21 cellular contexts compared by ENCODE assay signal in the genomic region with DNA sequence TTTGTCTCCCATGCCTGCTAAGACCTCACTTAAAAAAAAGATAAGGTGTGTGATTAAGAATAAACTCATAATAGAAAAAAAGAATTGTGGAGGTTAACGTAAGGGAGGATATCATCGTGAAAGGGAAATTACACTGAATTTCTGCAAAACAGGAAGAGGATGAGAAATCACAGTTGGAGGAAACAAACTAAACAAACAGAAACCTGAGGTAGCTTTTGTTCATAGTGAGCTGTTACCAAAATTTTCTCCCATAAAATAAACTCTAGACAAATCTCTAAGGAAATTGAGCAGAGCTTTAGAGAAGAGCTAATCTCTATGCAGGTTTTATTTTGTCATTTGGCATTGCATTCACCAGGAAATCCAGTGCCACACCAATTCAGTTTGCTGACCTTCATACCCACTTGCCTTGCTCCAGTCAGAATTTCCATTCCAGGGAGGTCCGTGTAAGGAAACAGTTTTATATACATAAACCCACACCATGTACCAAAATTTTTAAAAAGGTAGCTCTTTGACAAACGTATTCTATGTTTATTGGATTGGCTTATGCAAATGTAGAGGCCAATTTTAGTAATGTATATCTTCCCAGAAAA.
DNase-seq lines count a peak whose midpoint lies in the region; ATAC-seq, FAIRE-seq and TF ChIP-seq lines count a peak whose summit lies in the region.
"Had no signal": no experiment of that assay in that cellular context is flagged by ENCODE, and none has a peak within 500 bp of the region (broad histone marks: within the 10 kb centered on the region; RNA-seq: fewer than 3 reads in every experiment).

No MANE protein-coding gene starts in this region.

- ATAC-seq in naive B cell (ENCODE audit: low read depth in 2 of 2) (no peak), gastrocnemius medialis (no peak)
- ATAC-seq: CD8-positive, alpha-beta T cell; GM23338 had no signal

- H3K27me3 Mint-ChIP-seq in IgD-negative memory B cell (no peaks in the 10 kb centered on the region), naive B cell (no peaks in the 10 kb centered on the region)

- no peak overlapping the region for H2BK5ac ChIP-seq in H1 (ENCODE audit: low read depth, low read length)

- H3K4me1 Mint-ChIP-seq in IgD-negative memory B cell (peaks cover 20 to 48% (median 38%) of the 10 kb centered on the region in 3 donors), naive B cell (peaks cover 26 to 54% (median 53%) of the 10 kb centered on the region in 3 donors)

- FAIRE-seq in H1 (lab: Jason Lieb, UNC): no peak
- FAIRE-seq: D721Med, G401.6, GM18507 had no signal

- POLR2A ChIA-PET in H1 (lab: Charles Lee; ENCODE audit: partially characterized antibody): no interaction called here

- H4K20me1 ChIP-seq in DOHH2 (ENCODE audit: control insufficient read depth, insufficient read depth, low read depth, low read length) (no peaks in the 10 kb centered on the region), H1 (replicated peaks in 1 of 2; ENCODE audit: control insufficient read depth in 1 of 2, insufficient read depth in 2 of 2, low read length in 2 of 2) (no peaks in the 10 kb centered on the region)
- H4K20me1 ChIP-seq: BLaER1 had no signal

- H3K27me3 ChIP-seq in DOHH2 (ENCODE audit: control insufficient read depth, low read length) (no peaks in the 10 kb centered on the region), H1 (replicated peaks in 1 of 4; ENCODE audit: control insufficient read depth in 3 of 4, extremely low read depth in 1 of 4, insufficient read depth in 3 of 4, low read length in 3 of 4) (no peaks in the 10 kb centered on the region), gastrocnemius medialis (no peaks in the 10 kb centered on the region)
- H3K27me3 ChIP-seq: BLaER1, SJCRH30 had no signal

- H3F3A ChIP-seq in DOHH2 (ENCODE audit: control insufficient read depth, insufficient read depth): no peaks in the 10 kb centered on the region

- H2BK15ac ChIP-seq in H1 (ENCODE audit: low read length): no peak overlapping the region

- H2BK120ac ChIP-seq in H1 (replicated peaks; ENCODE audit: low read depth, low read length): no peak overlapping the region

- no peak overlapping the region for H3K23ac ChIP-seq in H1 (ENCODE audit: insufficient read length)

- no peak for TF ChIP-seq RAD21 in H1 (IDR thresholded peaks at IDR 0.05 in 1 of 2, conservative IDR thresholded peaks at IDR 0.05 in 1 of 2; ENCODE audit: low read depth in 2 of 2, low read length in 2 of 2)

- H3K4me3 Mint-ChIP-seq in IgD-negative memory B cell: peak overlapping the region; percentile 24 to 73 (median 36)
- peak overlapping the region in 7 of 8 donors; percentile 31 to 74 (median 50) for H3K4me3 Mint-ChIP-seq in naive B cell
- H3K4me3 Mint-ChIP-seq: CD8-positive, alpha-beta T cell; GM23338 had no signal

- no peak overlapping the region for H2BK12ac ChIP-seq in H1 (ENCODE audit: low read depth, low read length)

- no peak overlapping the region for H2AK5ac ChIP-seq in H1 (ENCODE audit: low read depth, low read length)

- CTCF ChIA-PET in H1 (lab: Charles Lee; ENCODE audit: partially characterized antibody): interaction anchor here (1.2 kb wide), 3 partner anchors 10 to 53 kb away, joined by 3 read pairs; no protein-coding TSS in a partner anchor

- TF ChIP-seq CTCF in DOHH2 (IDR thresholded peaks at IDR 0.05; ENCODE audit: low read depth, low read length, poor library complexity, severe bottlenecking) (no peak), H1 (IDR thresholded peaks at IDR 0.05; ENCODE audit: control extremely low read depth in 1 of 3, insufficient read depth in 1 of 3, low read depth in 1 of 3, low read length in 3 of 3) (no peak), gastrocnemius medialis (IDR thresholded peaks at IDR 0.05 in 4 of 5, conservative IDR thresholded peaks at IDR 0.05 in 1 of 5) (no peak)

- H3K4ac ChIP-seq in H1 (replicated peaks; ENCODE audit: insufficient read length, low read depth, low read length): no peak overlapping the region

- peaks cover 4% of the 10 kb centered on the region; the same call in 1 of the 2 replicates for H3K9me3 ChIP-seq in DOHH2 (ENCODE audit: control insufficient read depth, insufficient read depth, low read length)
- no peaks in the 10 kb centered on the region for H3K9me3 ChIP-seq in H1 (ENCODE audit: insufficient read depth in 2 of 2, low read depth in 1 of 2, low read length in 1 of 2)
- no peaks in the 10 kb centered on the region for H3K9me3 ChIP-seq in gastrocnemius medialis
- H3K9me3 ChIP-seq: BLaER1, SJCRH30 had no signal

- intact Hi-C loops in gastrocnemius medialis (cut with DNase I; ENCODE audit: low total_unique reads): no loop called here

- H3K9me3 Mint-ChIP-seq in IgD-negative memory B cell: peaks cover 2 to 14% (median 2%) of the 10 kb centered on the region in 3 donors
- H3K9me3 Mint-ChIP-seq in naive B cell: peaks cover 16 to 45% (median 31%) of the 10 kb centered on the region in 7 donors
- H3K9me3 Mint-ChIP-seq: CD8-positive, alpha-beta T cell; GM23338 had no signal

- H2AFZ ChIP-seq in H1 (ENCODE audit: low read length): 0 out of 2 replicates have a peak overlapping the region, but pooled peaks have one; percentile 40
- H2AFZ ChIP-seq: GM23338 had no signal

- no peak overlapping the region for H4K5ac ChIP-seq in H1 (ENCODE audit: insufficient read length, low read depth, low read length)

- H4K8ac ChIP-seq in H1 (ENCODE audit: extremely low read depth, insufficient read depth, low read length): no peak overlapping the region

- TF ChIP-seq EP300 in H1 (IDR thresholded peaks at IDR 0.05; ENCODE audit: borderline replicate concordance in 1 of 2, low read depth in 2 of 2, low read length in 2 of 2): no peak

- no peaks in the 10 kb centered on the region for H3K36me3 ChIP-seq in DOHH2 (ENCODE audit: control insufficient read depth, low read length)
- no peaks in the 10 kb centered on the region for H3K36me3 ChIP-seq in H1 (ENCODE audit: control insufficient read depth in 2 of 4, insufficient read depth in 4 of 4, low read length in 3 of 4)
- peaks cover 0 to 25% of the 10 kb centered on the region in 2 donors for H3K36me3 ChIP-seq in gastrocnemius medialis
- H3K36me3 ChIP-seq: BLaER1, SJCRH30 had no signal

- H3K36me3 Mint-ChIP-seq in IgD-negative memory B cell: peaks cover 3% of the 10 kb centered on the region
- H3K36me3 Mint-ChIP-seq in naive B cell: peaks cover 25 to 40% of the 10 kb centered on the region in 2 donors

- in situ Hi-C loops in gastrocnemius medialis (cut with MboI; ENCODE audit: low sequenced_read_pairs in 4 of 4): no loop called here

- H4K91ac ChIP-seq in H1 (replicated peaks; ENCODE audit: insufficient read length, low read length): no peak overlapping the region

- no peak overlapping the region for H3K27ac ChIP-seq in DOHH2 (ENCODE audit: low read depth, low read length)
- no peak overlapping the region for H3K27ac ChIP-seq in H1 (ENCODE audit: low read depth, low read length)
- H3K27ac ChIP-seq in gastrocnemius medialis: no peak overlapping the region
- H3K27ac ChIP-seq: BLaER1, PC-9, SJCRH30 had no signal

- H3K4me3 ChIP-seq in DOHH2 (ENCODE audit: low read length) (0 out of 2 replicates have a peak overlapping the region, but pooled peaks have one; percentile 17), H1 (ENCODE audit: extremely low read depth in 1 of 4, insufficient read depth in 2 of 4, low read depth in 3 of 4, low read length in 4 of 4) (no peak overlapping the region), gastrocnemius medialis (no peak overlapping the region)
- H3K4me3 ChIP-seq: BLaER1, GM23338, PC-9, SJCRH30 had no signal

- no peak overlapping the region for H3K14ac ChIP-seq in H1 (ENCODE audit: insufficient read length)

- H3K4me1 ChIP-seq in DOHH2 (ENCODE audit: control insufficient read depth, low read length): peaks cover 40% of the 10 kb centered on the region
- peaks cover 0 to 4% (median 2%) of the 10 kb centered on the region in 4 experiments; a peak in 1 of 7 replicates for H3K4me1 ChIP-seq in H1 (replicated peaks in 1 of 4; ENCODE audit: control insufficient read depth in 3 of 4, insufficient read depth in 4 of 4, low read length in 3 of 4)
- H3K4me1 ChIP-seq in gastrocnemius medialis: peaks cover 4 to 5% of the 10 kb centered on the region in 2 donors

- H3K4me2 ChIP-seq in DOHH2 (ENCODE audit: low read length) (peak overlapping the region; percentile 36), H1 (ENCODE audit: insufficient read depth in 1 of 2, low read depth in 2 of 2, low read length in 2 of 2) (no peak overlapping the region)
- H3K4me2 ChIP-seq: BLaER1, GM23338, PC-9 had no signal

- no peak overlapping the region for H3K56ac ChIP-seq in H1 (replicated peaks; ENCODE audit: insufficient read length, low read depth, low read length)

- no peaks in the 10 kb centered on the region for H3K23me2 ChIP-seq in H1 (ENCODE audit: low read depth, low read length)

- H3K18ac ChIP-seq in H1 (ENCODE audit: extremely low read depth, low read length): no peak overlapping the region

- H3K27ac Mint-ChIP-seq in IgD-negative memory B cell: peak overlapping the region in 1 of 3 donors; percentile 17
- peak overlapping the region in 4 of 6 donors; percentile 63 to 87 (median 76) for H3K27ac Mint-ChIP-seq in naive B cell
- H3K27ac Mint-ChIP-seq: CD8-positive, alpha-beta T cell; GM23338 had no signal

- 89 to 100% methylated on average over 1 to 4 of the region's 4 CpGs for WGBS in H1 (ENCODE audit: extremely low coverage in 1 of 2, insufficient coverage in 1 of 2, insufficient read length in 1 of 2, insufficient replicate concordance in 2 of 2, low coverage in 1 of 2, low lambda C conversion rate in 2 of 2, missing lambda C conversion rate in 1 of 2), 2 experiments

- DNase-seq in H1 (ENCODE audit: low read depth in 1 of 2, low spot score in 2 of 2) (no peak), naive B cell (no peak), gastrocnemius medialis (no peak), NCI-H2029 (lab: John Stamatoyannopoulos, UW) (no peak), AG20443 (ENCODE audit: low spot score) (no peak)
- no peak for DNase-seq in central memory CD4-positive, alpha-beta T cell
- DNase-seq: CD8-positive, alpha-beta T cell; DMS79 treated with DMSO at 0.1 percent for 48 hours; KG1; NCI-H1417 treated with DMSO at 0.1 percent for 48 hours; NCI-H345; NCI-H526 treated with DMSO at 0.1 percent for 48 hours; PC-9; SJCRH30 had no signal

- H3K79me2 ChIP-seq in DOHH2 (ENCODE audit: control insufficient read depth, low read length) (no peaks in the 10 kb centered on the region), H1 (ENCODE audit: control insufficient read depth in 1 of 2, insufficient read depth in 2 of 2, low read length in 2 of 2) (no peaks in the 10 kb centered on the region)

- no peaks in the 10 kb centered on the region for H3K79me1 ChIP-seq in H1 (ENCODE audit: low read depth, low read length)

- no peak overlapping the region for H2BK20ac ChIP-seq in H1 (ENCODE audit: low read length)

- no peaks in the 10 kb centered on the region for H3K9me2 ChIP-seq in DOHH2 (replicated peaks; ENCODE audit: control insufficient read depth, low read length)

- TF ChIP-seq POLR2A in H1 (IDR thresholded peaks at IDR 0.05; ENCODE audit: control extremely low read depth in 1 of 2, low read depth in 2 of 2, low read length in 2 of 2) (no peak), gastrocnemius medialis (IDR thresholded peaks at IDR 0.05) (no peak)

- H3K9ac ChIP-seq in H1 (replicated peaks in 1 of 4; ENCODE audit: extremely low read depth in 1 of 4, low read depth in 3 of 4, low read length in 3 of 4): no peak overlapping the region
- H3K9ac ChIP-seq: BLaER1 had no signal

TF ChIP-seq in H1, 55 proteins besides CTCF, POLR2A, EP300 and RAD21 (continues in another document):
- no peak for TF ChIP-seq RXRA (IDR thresholded peaks at IDR 0.05; ENCODE audit: insufficient read depth, low read depth, low read length)
